9 cellular contexts compared by ENCODE assay signal in genomic region chr19:7004313-7004931, GRCh38. TPM values are rescaled to one million over a fixed set of nuclear protein-coding genes. Genes with fewer than 3 reads are reported as not detected.
DNase-seq lines count a peak whose midpoint lies in the region; ATAC-seq and TF ChIP-seq lines count a peak whose summit lies in the region.
"Had no signal": no experiment of that assay in that cellular context is flagged by ENCODE, and none has a peak within 500 bp of the region (broad histone marks: within the 10 kb centered on the region; RNA-seq: fewer than 3 reads in every experiment).

No MANE protein-coding gene starts in this region.

- no peaks in the 10 kb centered on the region; the same call in none of the 2 replicates for H3K27me3 ChIP-seq in DOHH2 (ENCODE audit: control insufficient read depth, low read length)
- no peaks in the 10 kb centered on the region for H3K27me3 ChIP-seq in IMR-90 (ENCODE audit: control insufficient read depth, insufficient read depth, low read length)

- BruUV-seq in IMR-90 (replicated peaks; lab: Mats Ljungman, UMichigan) = no TSS peak

- dilution Hi-C loops in IMR-90 (cut with HindIII; ENCODE audit: low sequenced_read_pairs, unreplicated experiment) = no loop called here

- no peaks in the 10 kb centered on the region for H3K9me3 ChIP-seq in DOHH2 (ENCODE audit: control insufficient read depth, insufficient read depth, low read length)
- H3K9me3 ChIP-seq in IMR-90 (ENCODE audit: control insufficient read depth, insufficient read depth, low read length) = peaks cover 18% of the 10 kb centered on the region

- H3K56ac ChIP-seq in IMR-90 (ENCODE audit: extremely low read depth, insufficient read depth, low read length) = no peak overlapping the region

- H3F3A ChIP-seq in DOHH2 (ENCODE audit: control insufficient read depth, insufficient read depth) = no peaks in the 10 kb centered on the region

- peak; percentile 49; the same call in 1 of the 2 replicates for ATAC-seq in IMR-90 (ENCODE audit: low read depth)
- ATAC-seq in memory B cell (ENCODE audit: low read depth) = peak; percentile 35
- no peak for ATAC-seq in GM19324 (IDR thresholded peaks at IDR 0.05; ENCODE audit: low FRiP score, unreplicated experiment)
- no peak for ATAC-seq in GM21723 (IDR thresholded peaks at IDR 0.05; ENCODE audit: unreplicated experiment)

- no peak for TF ChIP-seq POLR2A in IMR-90 (IDR thresholded peaks at IDR 0.05; ENCODE audit: low read depth, low read length)

- no peak overlapping the region for H2BK5ac ChIP-seq in IMR-90 (ENCODE audit: low read depth, low read length, poor library complexity, severe bottlenecking)

- H2AFZ ChIP-seq in IMR-90 (replicated peaks; ENCODE audit: low read length, poor library complexity) = no peak overlapping the region

- H2BK15ac ChIP-seq in IMR-90 (ENCODE audit: low read depth, low read length) = no peak overlapping the region

- no peak overlapping the region for H3K18ac ChIP-seq in IMR-90 (ENCODE audit: low read depth, low read length)

- no peaks in the 10 kb centered on the region for H3K9me1 ChIP-seq in IMR-90 (ENCODE audit: insufficient read depth, low read length)

- H2BK120ac ChIP-seq in IMR-90 (ENCODE audit: low read depth, low read length) = no peak overlapping the region

- H3K4me3 Mint-ChIP-seq in memory B cell = no peak overlapping the region
- H3K4me3 Mint-ChIP-seq: T-helper 1 cell treated with Interleukin-12 subunit alpha and Interleukin-12 subunit beta and Interleukin-4 antibody, amounts not matched to agents 30 μg/mL and 1 μg/mL, for 36 hours had no signal

- TF ChIP-seq CTCF in DOHH2 (IDR thresholded peaks at IDR 0.05; ENCODE audit: low read depth, low read length, poor library complexity, severe bottlenecking) (peak; percentile 82), IMR-90 (conservative IDR thresholded peaks at IDR 0.05; ENCODE audit: low read depth, low read length) (peak; percentile 36; the same call in 1 of the 2 replicates)

- no peaks in the 10 kb centered on the region for H4K20me1 ChIP-seq in DOHH2 (ENCODE audit: control insufficient read depth, insufficient read depth, low read depth, low read length)
- no peaks in the 10 kb centered on the region for H4K20me1 ChIP-seq in IMR-90 (ENCODE audit: insufficient read depth, low read length)

- H4K91ac ChIP-seq in IMR-90 (ENCODE audit: insufficient read depth, low read depth, low read length) = no peak overlapping the region

- H3K4me3 ChIP-seq in DOHH2 (ENCODE audit: low read length) (no peak overlapping the region), IMR-90 (ENCODE audit: insufficient read depth, low read depth, low read length) (no peak overlapping the region)

- intact Hi-C loops in IMR-90 (cut with micrococcal nuclease) = no loop called here

- DNase-seq in IMR-90 (peak; percentile 18), astrocyte of the hippocampus (ENCODE audit: low read depth, low spot score) (peak; percentile 65), memory B cell (ENCODE audit: low spot score in 2 of 2) (peak in 1 of 2 donors; percentile 23), GM19238 (ENCODE audit: insufficient read length, low spot score) (no peak)
- DNase-seq in stimulated activated CD4-positive, alpha-beta T cell treated with anti-CD3 and anti-CD28 coated beads, Interleukin-15, amount 100 ng/mL, for 24 hours = no peak

- no peaks in the 10 kb centered on the region for H3K4me1 ChIP-seq in DOHH2 (ENCODE audit: control insufficient read depth, low read length)
- H3K4me1 ChIP-seq in IMR-90 (ENCODE audit: control insufficient read depth, insufficient read depth, low read length) = no peaks in the 10 kb centered on the region

- H2AK9ac ChIP-seq in IMR-90 (replicated peaks; ENCODE audit: low read depth, low read length, poor library complexity) = no peak overlapping the region

- no peak overlapping the region for H4K8ac ChIP-seq in IMR-90 (ENCODE audit: low read depth in 2 of 2, low read length in 2 of 2)

- H4K5ac ChIP-seq in IMR-90 (ENCODE audit: low read depth, low read length) = no peak overlapping the region

- H3K9me2 ChIP-seq in DOHH2 (replicated peaks; ENCODE audit: control insufficient read depth, low read length) = no peaks in the 10 kb centered on the region

- H2AK5ac ChIP-seq in IMR-90 (ENCODE audit: low read depth, low read length) = no peak overlapping the region

- POLR2A ChIA-PET in IMR-90 (lab: Charles Lee; ENCODE audit: unreplicated experiment) = no interaction called here

- peaks cover 5% of the 10 kb centered on the region for H3K4me1 Mint-ChIP-seq in memory B cell

- H3K36me3 ChIP-seq in DOHH2 (ENCODE audit: control insufficient read depth, low read length) (no peaks in the 10 kb centered on the region), IMR-90 (ENCODE audit: control insufficient read depth, insufficient read depth, low read length) (no peaks in the 10 kb centered on the region)

- WGBS in IMR-90 (ENCODE audit: extremely low coverage in 2 of 2, insufficient read length in 1 of 2), 2 experiments = 80% methylated on average over 2 of the region's 18 CpGs; no CpG with 5 or more reads in 1 of the 2 experiments

- H2BK20ac ChIP-seq in IMR-90 (ENCODE audit: low read depth, low read length) = no peak overlapping the region

- H3K27ac ChIP-seq in DOHH2 (ENCODE audit: low read depth, low read length) = no peak overlapping the region
- H3K27ac ChIP-seq in IMR-90 (ENCODE audit: insufficient read depth, low read length) = no peak overlapping the region

- H3K27me3 Mint-ChIP-seq in memory B cell = peaks cover 10% of the 10 kb centered on the region

- H3K4ac ChIP-seq in IMR-90 (ENCODE audit: low read depth, low read length) = no peak overlapping the region

- CTCF ChIA-PET in IMR-90 (lab: Yijun Ruan, JAX) = interaction anchor here (0.7 kb wide), 1 partner anchor 115 kb away, joined by 3 read pairs; no protein-coding TSS in a partner anchor

- no peak overlapping the region for H3K9ac ChIP-seq in IMR-90 (ENCODE audit: low read depth, low read length)

- H3K14ac ChIP-seq in IMR-90 (replicated peaks; ENCODE audit: low read depth, low read length) = no peak overlapping the region

- no peaks in the 10 kb centered on the region for H3K79me2 ChIP-seq in DOHH2 (ENCODE audit: control insufficient read depth, low read length)

- no peaks in the 10 kb centered on the region for H3K36me3 Mint-ChIP-seq in memory B cell

- TF ChIP-seq RAD21 in IMR-90 (IDR thresholded peaks at IDR 0.05; ENCODE audit: low read length) = no peak

- H3K4me2 ChIP-seq in DOHH2 (ENCODE audit: low read length) (no peak overlapping the region), IMR-90 (ENCODE audit: low read depth, low read length) (no peak overlapping the region)

- no peaks in the 10 kb centered on the region for H3K79me1 ChIP-seq in IMR-90 (ENCODE audit: low read depth in 1 of 2, low read length in 2 of 2)

- H3K27ac Mint-ChIP-seq in memory B cell = no peak overlapping the region
- H3K27ac Mint-ChIP-seq: T-helper 1 cell treated with Interleukin-12 subunit alpha and Interleukin-12 subunit beta and Interleukin-4 antibody, amounts not matched to agents 30 μg/mL and 1 μg/mL, for 36 hours had no signal

- in situ Hi-C loops in IMR-90 (cut with MboI; ENCODE audit: low sequenced_read_pairs) = no loop called here

- no peaks in the 10 kb centered on the region for H3K9me3 Mint-ChIP-seq in memory B cell
- H3K9me3 Mint-ChIP-seq: T-helper 1 cell treated with Interleukin-12 subunit alpha and Interleukin-12 subunit beta and Interleukin-4 antibody, amounts not matched to agents 30 μg/mL and 1 μg/mL, for 36 hours had no signal

- H3K23ac ChIP-seq in IMR-90 (ENCODE audit: low read depth, low read length) = no peak overlapping the region

TF ChIP-seq in IMR-90, 13 proteins besides CTCF, POLR2A, EP300 and RAD21:
- TF ChIP-seq CHD1 (IDR thresholded peaks at IDR 0.05; ENCODE audit: low read depth, low read length) = no peak
- TF ChIP-seq NFE2L2 (IDR thresholded peaks at IDR 0.05; ENCODE audit: low read depth, low read length) = no peak
- no peak for TF ChIP-seq MAFK (IDR thresholded peaks at IDR 0.05; ENCODE audit: low read depth, low read length)
- no peak for TF ChIP-seq FOS (IDR thresholded peaks at IDR 0.05; ENCODE audit: low read depth, low read length)
- TF ChIP-seq MAZ (IDR thresholded peaks at IDR 0.05; ENCODE audit: borderline replicate concordance, low read depth, low read length) = no peak
- no peak for TF ChIP-seq MXI1 (IDR thresholded peaks at IDR 0.05; ENCODE audit: borderline replicate concordance, low read depth, low read length)
- TF ChIP-seq ELK1 (IDR thresholded peaks at IDR 0.05; ENCODE audit: borderline replicate concordance, low read depth, low read length) = no peak

RNA-seq across cellular contexts. Expression of gene MBD3L2B, which starts 16.8 kb away (rescaled TPM):
- not detected in 2 replicates for total RNA-seq in IMR-90 (2012; rRNA removed)
- polyA plus RNA-seq in IMR-90 (2012; rRNA removed) = not detected in 2 replicates
- not detected in 2 replicates for polyA plus RNA-seq in IMR-90 (2012; cell fraction: cytosol; rRNA removed)
- polyA plus RNA-seq in IMR-90 (2012; cell fraction: nucleus; rRNA removed; ENCODE audit: low replicate concordance) = not detected in 2 replicates

RNA-seq across cellular contexts. Expression of gene MBD3L5, which starts 26.0 kb away (rescaled TPM):
- total RNA-seq in IMR-90 (2012; rRNA removed) = not detected in 2 replicates
- polyA plus RNA-seq in IMR-90 (2012; rRNA removed) = not detected in 2 replicates
- polyA plus RNA-seq in IMR-90 (2012; cell fraction: cytosol; rRNA removed) = not detected in 2 replicates
- not detected in 2 replicates for polyA plus RNA-seq in IMR-90 (2012; cell fraction: nucleus; rRNA removed; ENCODE audit: low replicate concordance)

RNA-seq across cellular contexts. Expression of gene MBD3L4, which starts 35.6 kb away (rescaled TPM):
- total RNA-seq in IMR-90 (2012; rRNA removed) = not detected in 2 replicates
- polyA plus RNA-seq in IMR-90 (2012; rRNA removed) = not detected in 2 replicates
- not detected in 2 replicates for polyA plus RNA-seq in IMR-90 (2012; cell fraction: cytosol; rRNA removed)
- not detected in 2 replicates for polyA plus RNA-seq in IMR-90 (2012; cell fraction: nucleus; rRNA removed; ENCODE audit: low replicate concordance)

RNA-seq across cellular contexts. Expression of gene MBD3L2, which starts 44.7 kb away (rescaled TPM):
- not detected in 2 replicates for total RNA-seq in IMR-90 (2012; rRNA removed)
- not detected in 2 replicates for polyA plus RNA-seq in IMR-90 (2012; rRNA removed)
- not detected in 2 replicates for polyA plus RNA-seq in IMR-90 (2012; cell fraction: cytosol; rRNA removed)
- not detected in 2 replicates for polyA plus RNA-seq in IMR-90 (2012; cell fraction: nucleus; rRNA removed; ENCODE audit: low replicate concordance)

RNA-seq across cellular contexts. Expression of gene MBD3L3, which starts 54.1 kb away (rescaled TPM):
- not detected in 2 replicates for total RNA-seq in IMR-90 (2012; rRNA removed)
- not detected in 2 replicates for polyA plus RNA-seq in IMR-90 (2012; rRNA removed)
- not detected in 2 replicates for polyA plus RNA-seq in IMR-90 (2012; cell fraction: cytosol; rRNA removed)
- polyA plus RNA-seq in IMR-90 (2012; cell fraction: nucleus; rRNA removed; ENCODE audit: low replicate concordance) = not detected in 2 replicates

Comparison
In these comparisons a context has a peak if more than half of its experiments do, and no peak if none do; other contexts are left out.
1. ATAC-seq: peak in IMR-90 (single experiment) and memory B cell (single experiment); none in GM19324 (single experiment) and GM21723 (single experiment).
2. DNase-seq: peak in IMR-90 (single experiment) and astrocyte of the hippocampus (single experiment); none in GM19238 (single experiment) and stimulated activated CD4-positive, alpha-beta T cell treated with anti-CD3 and anti-CD28 coated beads, Interleukin-15, amount 100 ng/mL, for 24 hours (single experiment).